ENCODE assay signal across 22 cellular contexts in the genomic region with DNA sequence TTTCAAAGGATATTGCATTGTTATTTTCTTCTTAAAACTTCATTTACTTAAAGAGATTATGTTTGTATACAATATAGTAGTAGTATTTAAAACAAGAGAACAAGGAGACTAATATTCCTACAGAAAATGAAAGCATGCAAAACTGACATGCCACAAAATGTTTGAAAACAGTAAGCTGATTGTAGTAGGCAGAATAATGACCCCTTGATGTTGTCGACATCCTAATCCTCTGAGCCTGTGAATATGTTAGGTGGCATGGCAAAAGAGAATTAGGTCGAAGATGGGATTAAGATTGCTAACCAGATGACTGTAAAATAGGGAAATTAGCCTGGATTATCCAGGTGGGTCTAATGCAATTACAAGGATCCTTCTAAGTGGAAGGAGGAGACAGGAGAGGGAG.
A peak's percentile ranks its signal among the peaks of the same experiment; 100 is the strongest.
DNase-seq lines count a peak whose midpoint lies in the region; TF ChIP-seq lines count a peak whose summit lies in the region.
"Had no signal": no experiment of that assay in that cellular context is flagged by ENCODE, and none has a peak within 500 bp of the region (broad histone marks: within the 10 kb centered on the region; RNA-seq: fewer than 3 reads in every experiment).

No MANE protein-coding gene starts in this region.

- H3K4me2 ChIP-seq in mesendoderm (ENCODE audit: low read length): no peak overlapping the region
- H3K4me2 ChIP-seq: BLaER1 had no signal

- H3K36me3 ChIP-seq in mesendoderm (ENCODE audit: control insufficient read depth, insufficient read depth, low read length) (no peaks in the 10 kb centered on the region), transverse colon (no peaks in the 10 kb centered on the region)
- H3K36me3 ChIP-seq: BLaER1 had no signal

- H3K4me3 ChIP-seq in mesendoderm (ENCODE audit: low read length): no peak overlapping the region
- no peak overlapping the region for H3K4me3 ChIP-seq in transverse colon
- H3K4me3 ChIP-seq: BLaER1, GM12878, GM23248 had no signal

- no peak for TF ChIP-seq POLR2A in transverse colon (IDR thresholded peaks at IDR 0.05)

- H3K27me3 ChIP-seq in mesendoderm (ENCODE audit: insufficient read depth, low read length, poor library complexity) (no peaks in the 10 kb centered on the region), transverse colon (no peaks in the 10 kb centered on the region)
- H3K27me3 ChIP-seq: BLaER1 had no signal

- H2BK15ac ChIP-seq in mesendoderm (replicated peaks; ENCODE audit: low read depth): no peak overlapping the region

- H3K27ac Mint-ChIP-seq in CD14-positive monocyte: no peak overlapping the region
- H3K27ac Mint-ChIP-seq: B cell; CD4-positive, alpha-beta T cell; CD8-positive, alpha-beta memory T cell had no signal

- H3K23ac ChIP-seq in mesendoderm (ENCODE audit: low read length): no peak overlapping the region

- WGBS in mesendoderm (ENCODE audit: extremely low coverage, insufficient coverage, low lambda C conversion rate): no CpG with 5 or more reads among the region's 2 CpGs
- WGBS in transverse colon (ENCODE audit: low coverage in 1 of 2), 2 donors: 55 to 56% methylated on average over 2 of the region's 2 CpGs

- in situ Hi-C loops in SK-MEL-5 (cut with HindIII; ENCODE audit: low pct_unique_long_range_greater_than_20kb, low sequenced_read_pairs): no loop called here
- in situ Hi-C loops in transverse colon (cut with MboI; ENCODE audit: low pct_ligation_motif_present in 1 of 4, low pct_unique_long_range_greater_than_20kb in 1 of 4, low sequenced_read_pairs in 3 of 4): no loop called here

- H3K56ac ChIP-seq in mesendoderm (ENCODE audit: low read length): no peak overlapping the region

- no peaks in the 10 kb centered on the region for H3K27me3 Mint-ChIP-seq in CD14-positive monocyte (ENCODE audit: low read depth in 3 of 3)
- H3K27me3 Mint-ChIP-seq: B cell; CD4-positive, alpha-beta T cell had no signal

- CTCF ChIA-PET in GM10248 (lab: Yijun Ruan, JAX): no interaction called here

- POLR2A ChIA-PET in GM10248 (lab: Yijun Ruan, JAX): no interaction called here

- no peaks in the 10 kb centered on the region for H3K36me3 Mint-ChIP-seq in CD14-positive monocyte
- H3K36me3 Mint-ChIP-seq: CD8-positive, alpha-beta memory T cell had no signal

- no peaks in the 10 kb centered on the region for H3K4me1 ChIP-seq in mesendoderm (ENCODE audit: control insufficient read depth, low read depth, low read length)
- H3K4me1 ChIP-seq in transverse colon: peaks cover 0 to 4% (median 0%) of the 10 kb centered on the region in 4 donors

- TF ChIP-seq EP300 in transverse colon (IDR thresholded peaks at IDR 0.05; ENCODE audit: low read depth): no peak

- no peaks in the 10 kb centered on the region for H3K79me1 ChIP-seq in mesendoderm (ENCODE audit: low read length)

- no peak overlapping the region for H4K5ac ChIP-seq in mesendoderm (ENCODE audit: low read length)

- no peak overlapping the region for H3K4me3 Mint-ChIP-seq in CD14-positive monocyte
- H3K4me3 Mint-ChIP-seq: B cell; CD4-positive, alpha-beta T cell; CD8-positive, alpha-beta memory T cell had no signal

- H2BK5ac ChIP-seq in mesendoderm (ENCODE audit: low read length): no peak overlapping the region

- no peak overlapping the region for H3K18ac ChIP-seq in mesendoderm (ENCODE audit: low read length)

- H2AK5ac ChIP-seq in mesendoderm (ENCODE audit: low read length): no peak overlapping the region

- TF ChIP-seq CTCF in transverse colon (IDR thresholded peaks at IDR 0.05): no peak
- no peak for TF ChIP-seq CTCF in CD14-positive monocyte (IDR thresholded peaks at IDR 0.05)
- no peak for TF ChIP-seq CTCF in GM10248 (IDR thresholded peaks at IDR 0.05; ENCODE audit: control extremely low read depth, extremely low read depth, low read depth, missing control alignments)

- H3K79me2 ChIP-seq in mesendoderm (ENCODE audit: control insufficient read depth, insufficient read depth, low read length): no peaks in the 10 kb centered on the region

- H3K4ac ChIP-seq in mesendoderm (ENCODE audit: low read depth, low read length): no peak overlapping the region

- H3K9me3 Mint-ChIP-seq in CD14-positive monocyte: peaks cover 0 to 5% (median 2%) of the 10 kb centered on the region in 7 donors

- DNase-seq in COLO829 (ENCODE audit: low spot score) (peak; percentile 53), NCI-H82 (lab: John Stamatoyannopoulos, UW) (peak; percentile 96), SK-MEL-5 (ENCODE audit: low read depth, low spot score) (peak; percentile 2), mesendoderm (peak; percentile 32), transverse colon (no peak), CD14-positive monocyte (ENCODE audit: low spot score) (no peak), GM10248 (ENCODE audit: extremely low spot score) (no peak), ecto neural progenitor cell (ENCODE audit: low spot score) (no peak)
- DNase-seq: Calu3; CD4-positive, alpha-beta T cell; CD8-positive, alpha-beta memory T cell; COR-L47; DMS153; DND-41; GM23248; H7; HCEC 1CT had no signal

- no peaks in the 10 kb centered on the region for H3K4me1 Mint-ChIP-seq in CD14-positive monocyte
- H3K4me1 Mint-ChIP-seq: CD8-positive, alpha-beta memory T cell had no signal

- H2BK120ac ChIP-seq in mesendoderm (ENCODE audit: low read depth, low read length): no peak overlapping the region

- intact Hi-C loops in transverse colon (cut with DNase I; ENCODE audit: low total_unique reads) (no loop called here), CD14-positive monocyte (cut with micrococcal nuclease) (no loop called here)

- no peaks in the 10 kb centered on the region for H3K9me3 ChIP-seq in transverse colon
- H3K9me3 ChIP-seq: BLaER1 had no signal

- no peak overlapping the region for H3K9ac ChIP-seq in mesendoderm (ENCODE audit: low read length)
- H3K9ac ChIP-seq: BLaER1, GM23248 had no signal

- no peak overlapping the region for H4K8ac ChIP-seq in mesendoderm (ENCODE audit: low read depth, low read length)

- H3K27ac ChIP-seq in mesendoderm (ENCODE audit: low read depth, low read length): no peak overlapping the region
- H3K27ac ChIP-seq in transverse colon: no peak overlapping the region
- H3K27ac ChIP-seq: 22Rv1, BLaER1, C4-2B, GM23248 had no signal

Comparison
In these comparisons a context has a peak if more than half of its experiments do, and no peak if none do; other contexts are left out.
1. DNase-seq: peak in COLO829 (single experiment), NCI-H82 (single experiment), SK-MEL-5 (single experiment) and mesendoderm (single experiment); none in transverse colon (single experiment), CD14-positive monocyte (single experiment), GM10248 (single experiment) and ecto neural progenitor cell (single experiment).